11 cellular contexts compared by ENCODE assay signal in genomic region chr1:89608627-89609338, GRCh38. TPM values are rescaled to one million over a fixed set of nuclear protein-coding genes. Genes with fewer than 3 reads are reported as not detected.
DNase-seq lines count a peak whose midpoint lies in the region; ATAC-seq and TF ChIP-seq lines count a peak whose summit lies in the region.
"Had no signal": no experiment of that assay in that cellular context is flagged by ENCODE, and none has a peak within 500 bp of the region (broad histone marks: within the 10 kb centered on the region; RNA-seq: fewer than 3 reads in every experiment).

No MANE protein-coding gene starts in this region.

- H3K36me3 Mint-ChIP-seq in activated T-cell treated with anti-CD3 and anti-CD28 coated beads, Interleukin-2, amount 50 U/mL, for 72 hours (ENCODE audit: insufficient read depth in 2 of 2), result peaks cover 0 to 2% of the 10 kb centered on the region in 2 donors

- no peak for TF ChIP-seq POLR2A in prostate gland (IDR thresholded peaks at IDR 0.05)

- intact Hi-C loops in left ventricle myocardium inferior (cut with micrococcal nuclease) (no loop called here), prostate gland (cut with DNase I) (no loop called here)

- H3K27me3 Mint-ChIP-seq in activated T-cell treated with anti-CD3 and anti-CD28 coated beads, Interleukin-2, amount 50 U/mL, for 72 hours (ENCODE audit: low read depth), result no peaks in the 10 kb centered on the region

- H3K4me1 Mint-ChIP-seq in activated T-cell treated with anti-CD3 and anti-CD28 coated beads, Interleukin-2, amount 50 U/mL, for 72 hours (ENCODE audit: low read depth), result peaks cover 96% of the 10 kb centered on the region

- no peaks in the 10 kb centered on the region for H3K9me3 Mint-ChIP-seq in activated T-cell treated with anti-CD3 and anti-CD28 coated beads, Interleukin-2, amount 50 U/mL, for 72 hours

- 79% methylated on average over 16 of the region's 19 CpGs for WGBS in prostate gland

- H3K4me3 ChIP-seq in left ventricle myocardium inferior (no peak overlapping the region), prostate gland (no peak overlapping the region)

- H3K27ac Mint-ChIP-seq in activated T-cell treated with anti-CD3 and anti-CD28 coated beads, Interleukin-2, amount 50 U/mL, for 72 hours, result peak overlapping the region; percentile 99

- peak; percentile 26 to 36 for ATAC-seq in activated T-cell treated with anti-CD3 and anti-CD28 coated beads, Interleukin-2, amount 50 U/mL, for 72 hours (replicated peaks in 1 of 2)
- ATAC-seq: left colon had no signal

- no peaks in the 10 kb centered on the region for H3K9me3 ChIP-seq in left ventricle myocardium inferior (replicated peaks)
- H3K9me3 ChIP-seq in prostate gland, result no peaks in the 10 kb centered on the region

- in situ Hi-C loops in G401 (cut with HindIII; ENCODE audit: low sequenced_read_pairs), result no loop called here

- H3K27me3 ChIP-seq in left ventricle myocardium inferior (ENCODE audit: low read depth) (no peaks in the 10 kb centered on the region), prostate gland (replicated peaks; ENCODE audit: insufficient read depth) (no peaks in the 10 kb centered on the region)

- H3K36me3 ChIP-seq in left ventricle myocardium inferior (no peaks in the 10 kb centered on the region), prostate gland (no peaks in the 10 kb centered on the region)
- H3K36me3 ChIP-seq: WERI-Rb-1 had no signal

- H3K4me3 Mint-ChIP-seq in activated T-cell treated with anti-CD3 and anti-CD28 coated beads, Interleukin-2, amount 50 U/mL, for 72 hours, result peak overlapping the region; percentile 85 to 87

- peak; percentile 28 to 82 (median 50) for DNase-seq in T-helper 1 cell
- peak; percentile 80 to 82 for DNase-seq in activated T-cell treated with anti-CD3 and anti-CD28 coated beads, Interleukin-2, amount 50 U/mL, for 72 hours
- no peak for DNase-seq in left ventricle myocardium inferior
- DNase-seq in stimulated activated CD8-positive, alpha-beta memory T cell treated with anti-CD3 and anti-CD28 coated beads, Interleukin-2, amount 100 ng/mL, for 48 hours (ENCODE audit: low read depth in 2 of 2), result peak; percentile 47 to 55
- DNase-seq in prostate gland (ENCODE audit: low spot score), result no peak
- DNase-seq in NCI-H446 treated with DMSO at 0.1 percent for 48 hours (lab: John Stamatoyannopoulos, UW), result no peak
- DNase-seq in GM03348 (ENCODE audit: low spot score), result no peak
- no peak for DNase-seq in G401 (ENCODE audit: low spot score)
- DNase-seq: NCI-H69, WERI-Rb-1 had no signal

- H3K27ac ChIP-seq in left ventricle myocardium inferior (replicated peaks), result peak overlapping the region; percentile 84
- no peak overlapping the region for H3K27ac ChIP-seq in prostate gland
- H3K27ac ChIP-seq: WERI-Rb-1 had no signal

- no peak for TF ChIP-seq CTCF in left ventricle myocardium inferior (IDR thresholded peaks at IDR 0.05; ENCODE audit: borderline replicate concordance)
- TF ChIP-seq CTCF in prostate gland (IDR thresholded peaks at IDR 0.05), result no peak

- H3K4me1 ChIP-seq in left ventricle myocardium inferior (peaks cover 79% of the 10 kb centered on the region), prostate gland (replicated peaks) (no peaks in the 10 kb centered on the region)

RNA-seq across cellular contexts. Expression of gene LRRC8C, which starts 24.1 kb away (rescaled TPM):
- 10 to 100 TPM; 33.1 to 36.7 TPM for total RNA-seq in activated T-cell treated with anti-CD3 and anti-CD28 coated beads, Interleukin-2, amount 50 U/mL, for 72 hours
- total RNA-seq in left ventricle myocardium inferior (6.2 TPM), prostate gland (10 to 100 TPM in 1 of 2 donors, 1 to 10 TPM in 1; 2.0 to 12.4 TPM)
- total RNA-seq in G401 (2014; rRNA removed; shearing (Covaris generic)), result 4.4 and 6.5 TPM in 2 replicates

Comparison
In these comparisons a context has a peak if more than half of its experiments do, and no peak if none do; other contexts are left out.
1. DNase-seq: peak in T-helper 1 cell (5 of 5), activated T-cell treated with anti-CD3 and anti-CD28 coated beads, Interleukin-2, amount 50 U/mL, for 72 hours (2 of 2) and stimulated activated CD8-positive, alpha-beta memory T cell treated with anti-CD3 and anti-CD28 coated beads, Interleukin-2, amount 100 ng/mL, for 48 hours (2 of 2); none in left ventricle myocardium inferior (single experiment), prostate gland (single experiment), NCI-H446 treated with DMSO at 0.1 percent for 48 hours (single experiment), GM03348 (single experiment) and G401 (single experiment).